In genomic region chr7:107865956-107866775, GRCh38 we compare ENCODE assay signal across 18 cellular contexts. TPM values are rescaled to one million over a fixed set of nuclear protein-coding genes. Genes with fewer than 3 reads are reported as not detected.
A peak's percentile ranks its signal among the peaks of the same experiment; 100 is the strongest.
DNase-seq lines count a peak whose midpoint lies in the region; ATAC-seq and TF ChIP-seq lines count a peak whose summit lies in the region.
"Had no signal": no experiment of that assay in that cellular context is flagged by ENCODE, and none has a peak within 500 bp of the region (broad histone marks: within the 10 kb centered on the region; RNA-seq: fewer than 3 reads in every experiment).

No MANE protein-coding gene starts in this region.

- H3K27me3 ChIP-seq in breast epithelium (no peaks in the 10 kb centered on the region), mammary epithelial cell (ENCODE audit: insufficient read depth, low read length) (no peaks in the 10 kb centered on the region), sigmoid colon (no peaks in the 10 kb centered on the region)
- H3K27me3 ChIP-seq: body of pancreas, left lung, pancreas had no signal

- H3K4me1 Mint-ChIP-seq in MCF 10A (ENCODE audit: insufficient read depth, unreplicated experiment) (peaks cover 5% of the 10 kb centered on the region), T-cell (peaks cover 11 to 32% (median 29%) of the 10 kb centered on the region in 3 donors)
- H3K4me1 Mint-ChIP-seq in stimulated activated naive CD8-positive, alpha-beta T cell treated with anti-CD3 and anti-CD28 coated beads, Interleukin-15, Interleukin-2, amounts not matched to agents 100 ng/mL and 50 ng/mL, for 24 hours (ENCODE audit: low read depth), result peaks cover 22% of the 10 kb centered on the region

- H3K9me3 Mint-ChIP-seq in MCF 10A (ENCODE audit: unreplicated experiment) (no peaks in the 10 kb centered on the region), T-cell (no peaks in the 10 kb centered on the region)
- no peaks in the 10 kb centered on the region for H3K9me3 Mint-ChIP-seq in stimulated activated naive CD8-positive, alpha-beta T cell treated with anti-CD3 and anti-CD28 coated beads, Interleukin-15, Interleukin-2, amounts not matched to agents 100 ng/mL and 50 ng/mL, for 24 hours

- H3K9me3 ChIP-seq in breast epithelium, result no peaks in the 10 kb centered on the region
- no peaks in the 10 kb centered on the region for H3K9me3 ChIP-seq in mammary epithelial cell (replicated peaks; ENCODE audit: insufficient read depth, low read length)
- H3K9me3 ChIP-seq in sigmoid colon, result no peaks in the 10 kb centered on the region
- H3K9me3 ChIP-seq: body of pancreas, left lung, pancreas had no signal

- H4K20me1 ChIP-seq in mammary epithelial cell (ENCODE audit: insufficient read depth, low read length), result no peaks in the 10 kb centered on the region

- in situ Hi-C loops in mammary epithelial cell (cut with MboI; ENCODE audit: low sequenced_read_pairs in 2 of 2), result loop anchor here in 1 of 2 donors (25.0 kb wide), 2 partner anchors 679 to 1079 kb away; no protein-coding TSS in a partner anchor

- BruUV-seq in MCF 10A (replicated peaks; lab: Mats Ljungman, UMichigan), result no TSS peak
- no TSS peak for BruUV-seq in mammary epithelial cell (replicated peaks; lab: Mats Ljungman, UMichigan)

- no peak overlapping the region for H3K4me3 Mint-ChIP-seq in MCF 10A (ENCODE audit: unreplicated experiment)
- H3K4me3 Mint-ChIP-seq in T-cell, result peak overlapping the region in 1 of 3 donors; percentile 5
- peak overlapping the region; percentile 46 for H3K4me3 Mint-ChIP-seq in stimulated activated naive CD8-positive, alpha-beta T cell treated with anti-CD3 and anti-CD28 coated beads, Interleukin-15, Interleukin-2, amounts not matched to agents 100 ng/mL and 50 ng/mL, for 24 hours

- no peak overlapping the region for H3K9ac ChIP-seq in mammary epithelial cell (ENCODE audit: insufficient read depth, low read length)

- DNase-seq in MCF 10A (ENCODE audit: unreplicated experiment) (no peak), breast epithelium (ENCODE audit: low spot score in 2 of 2) (no peak), T-cell (no peak), mammary epithelial cell (peak; percentile 14), sigmoid colon (no peak), Ammon's horn (ENCODE audit: low spot score) (no peak), NCI-H446 (lab: John Stamatoyannopoulos, UW) (no peak)
- DNase-seq: AML-193, body of pancreas, hypothalamus, left lung, NCI-H187, NCI-H510A, pancreas had no signal

- TF ChIP-seq POLR2A in breast epithelium (IDR thresholded peaks at IDR 0.05), result no peak
- TF ChIP-seq POLR2A in sigmoid colon (IDR thresholded peaks at IDR 0.05), result no peak

- H3K4me2 ChIP-seq in mammary epithelial cell (ENCODE audit: insufficient read depth, low read depth, low read length), result no peak overlapping the region

- peaks cover 23% of the 10 kb centered on the region for H3K27me3 Mint-ChIP-seq in MCF 10A (ENCODE audit: insufficient read depth, unreplicated experiment)
- no peaks in the 10 kb centered on the region for H3K27me3 Mint-ChIP-seq in T-cell
- H3K27me3 Mint-ChIP-seq in stimulated activated naive CD8-positive, alpha-beta T cell treated with anti-CD3 and anti-CD28 coated beads, Interleukin-15, Interleukin-2, amounts not matched to agents 100 ng/mL and 50 ng/mL, for 24 hours, result no peaks in the 10 kb centered on the region

- CTCF ChIA-PET in MCF 10A (lab: Yijun Ruan, JAX), result interaction anchor here (3.0 kb wide), 1 partner anchor 123 kb away, joined by 12 read pairs; no protein-coding TSS in a partner anchor
- CTCF ChIA-PET in T-cell (lab: Charles Lee), result interaction anchor here in 1 of 2 donors (0.5 to 1.0 kb wide), 2 partner anchors 9 to 60 kb away, joined by 5 read pairs; no protein-coding TSS in a partner anchor
- CTCF ChIA-PET in mammary epithelial cell (lab: Charles Lee; ENCODE audit: low non-redundant PET), result no interaction called here

- H3K36me3 ChIP-seq in breast epithelium (no peaks in the 10 kb centered on the region), mammary epithelial cell (ENCODE audit: insufficient read depth, low read length) (no peaks in the 10 kb centered on the region), sigmoid colon (no peaks in the 10 kb centered on the region)
- H3K36me3 ChIP-seq: left lung, pancreas had no signal

- TF ChIP-seq CTCF in MCF 10A (IDR thresholded peaks at IDR 0.05; ENCODE audit: unreplicated experiment) (no peak), breast epithelium (IDR thresholded peaks at IDR 0.05) (no peak), mammary epithelial cell (conservative IDR thresholded peaks at IDR 0.05 in 1 of 2, IDR thresholded peaks at IDR 0.05 in 1 of 2; ENCODE audit: extremely low read depth in 1 of 2, insufficient read depth in 1 of 2, low read depth in 1 of 2, low read length in 2 of 2) (no peak), sigmoid colon (IDR thresholded peaks at IDR 0.05) (no peak)

- H3K36me3 Mint-ChIP-seq in MCF 10A (ENCODE audit: insufficient read depth, unreplicated experiment) (no peaks in the 10 kb centered on the region), T-cell (no peaks in the 10 kb centered on the region)
- no peaks in the 10 kb centered on the region for H3K36me3 Mint-ChIP-seq in stimulated activated naive CD8-positive, alpha-beta T cell treated with anti-CD3 and anti-CD28 coated beads, Interleukin-15, Interleukin-2, amounts not matched to agents 100 ng/mL and 50 ng/mL, for 24 hours (ENCODE audit: low read depth)

- ATAC-seq in T-cell (replicated peaks in 1 of 4), result peak in 1 of 4 experiments; percentile 36
- ATAC-seq: body of pancreas, HCT116, left lung, pancreas, SK-N-SH treated with all-trans-retinoic acid at 6 μM for 48 hours had no signal

- dilution Hi-C loops in mammary epithelial cell (cut with HindIII; ENCODE audit: low sequenced_read_pairs), result no loop called here

- POLR2A ChIA-PET in MCF 10A (lab: Yijun Ruan, JAX) (no interaction called here), T-cell (lab: Charles Lee) (no interaction called here)

- TF ChIP-seq EP300 in sigmoid colon (IDR thresholded peaks at IDR 0.05), result no peak

- H3K27ac ChIP-seq in breast epithelium (no peak overlapping the region), mammary epithelial cell (ENCODE audit: insufficient read depth, low read depth, low read length) (no peak overlapping the region), sigmoid colon (no peak overlapping the region)
- H3K27ac ChIP-seq: body of pancreas, left lung, pancreas, skin epidermis had no signal

- intact Hi-C loops in MCF 10A (cut with micrococcal nuclease), result no loop called here
- intact Hi-C loops in breast epithelium (cut with DNase I; ENCODE audit: low total_unique reads), result no loop called here
- intact Hi-C loops in mammary epithelial cell (cut with micrococcal nuclease), result no loop called here
- intact Hi-C loops in sigmoid colon (cut with DNase I), result no loop called here

- peak overlapping the region; percentile 10 for H3K27ac Mint-ChIP-seq in MCF 10A (ENCODE audit: low read depth, unreplicated experiment)
- H3K27ac Mint-ChIP-seq in T-cell, result peak overlapping the region; percentile 83 to 93
- peak overlapping the region; percentile 90 for H3K27ac Mint-ChIP-seq in stimulated activated naive CD8-positive, alpha-beta T cell treated with anti-CD3 and anti-CD28 coated beads, Interleukin-15, Interleukin-2, amounts not matched to agents 100 ng/mL and 50 ng/mL, for 24 hours

- no peaks in the 10 kb centered on the region for H3K4me1 ChIP-seq in breast epithelium
- H3K4me1 ChIP-seq in mammary epithelial cell (ENCODE audit: insufficient read depth, low read length), result no peaks in the 10 kb centered on the region
- no peaks in the 10 kb centered on the region for H3K4me1 ChIP-seq in sigmoid colon
- H3K4me1 ChIP-seq: left lung had no signal

- H3K4me3 ChIP-seq in breast epithelium, result no peak overlapping the region
- H3K4me3 ChIP-seq in mammary epithelial cell (replicated peaks in 1 of 3; ENCODE audit: insufficient read depth in 1 of 3, low read depth in 2 of 3, low read length in 3 of 3), result no peak overlapping the region
- no peak overlapping the region for H3K4me3 ChIP-seq in sigmoid colon
- H3K4me3 ChIP-seq: body of pancreas, left lung, pancreas, skin epidermis had no signal

- H3K79me2 ChIP-seq in mammary epithelial cell (ENCODE audit: insufficient read depth, low read length), result no peaks in the 10 kb centered on the region

- WGBS in mammary epithelial cell (ENCODE audit: low coverage, missing lambda C conversion rate), result 100% methylated on average over 1 of the region's 1 CpG
- WGBS in sigmoid colon, 2 donors, result 84 to 91% methylated on average over 1 of the region's 1 CpG

- H2AFZ ChIP-seq in mammary epithelial cell (ENCODE audit: low read depth, low read length), result peak overlapping the region; percentile 55

RNA-seq across cellular contexts. Expression of gene DLD, which starts 24.8 kb away (rescaled TPM):
- total RNA-seq in MCF 10A (2022) (83.0 and 85.7 TPM in 2 replicates), breast epithelium (10 to 100 TPM; 57.5 to 74.1 (median 58.3) TPM), T-cell (10 to 100 TPM; 32.3 to 63.6 (median 41.9) TPM), mammary epithelial cell (10 to 100 TPM; 52.7 to 89.8 TPM), sigmoid colon (100 to 1,000 TPM in 3 of 4 donors, 10 to 100 TPM in 1; 97.2 to 446 (median 124) TPM)
- polyA plus RNA-seq in mammary epithelial cell (118 TPM), sigmoid colon (100 to 1,000 TPM in 2 of 3 donors, 10 to 100 TPM in 1; 82.3 to 127 (median 111) TPM)
- polyA minus RNA-seq in mammary epithelial cell, result 60.8 TPM

Comparison
In these comparisons a context has a peak if more than half of its experiments do, and no peak if none do; other contexts are left out.
1. H3K27ac Mint-ChIP-seq: peak in every context shown above with its lines; median percentile 90 in stimulated activated naive CD8-positive, alpha-beta T cell treated with anti-CD3 and anti-CD28 coated beads, Interleukin-15, Interleukin-2, amounts not matched to agents 100 ng/mL and 50 ng/mL, for 24 hours; 88 in T-cell; 10 in MCF 10A.